In the genomic region with DNA sequence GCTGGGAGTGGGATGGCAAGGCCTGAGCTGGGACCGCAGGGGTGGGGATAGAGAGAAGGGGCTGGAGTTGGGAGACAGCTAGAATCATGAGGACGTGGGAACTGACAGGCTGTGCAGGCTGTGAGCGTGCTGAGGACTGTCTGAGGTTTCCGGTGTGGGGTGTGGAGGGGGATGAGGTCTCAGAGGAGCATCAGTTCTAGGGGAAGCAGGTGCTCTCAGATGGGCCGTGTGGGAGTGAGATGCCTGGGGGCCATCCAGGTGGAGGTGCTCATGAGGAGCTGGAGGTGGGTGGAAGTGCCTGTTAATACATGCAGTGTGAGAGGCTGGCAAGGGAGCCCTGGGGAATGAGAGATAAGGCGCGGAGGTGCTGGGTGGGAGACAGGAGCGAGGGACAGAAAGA, we compare ENCODE assay signal across 10 cellular contexts. TPM values are rescaled to one million over a fixed set of nuclear protein-coding genes. Genes with fewer than 3 reads are reported as not detected.
A peak's percentile ranks its signal among the peaks of the same experiment; 100 is the strongest.
DNase-seq lines count a peak whose midpoint lies in the region; ATAC-seq lines count a peak whose summit lies in the region.
"Had no signal": no experiment of that assay in that cellular context is flagged by ENCODE, and none has a peak within 500 bp of the region (broad histone marks: within the 10 kb centered on the region; RNA-seq: fewer than 3 reads in every experiment).

No MANE protein-coding gene starts in this region.

- H3K27me3 Mint-ChIP-seq in T-helper 1 cell treated with Interleukin-12 subunit alpha and Interleukin-12 subunit beta and Interleukin-4 antibody, amounts not matched to agents 30 μg/mL and 1 μg/mL, for 36 hours (ENCODE audit: low read depth), result no peaks in the 10 kb centered on the region
- H3K27me3 Mint-ChIP-seq in activated naive CD4-positive, alpha-beta T cell treated with anti-CD3 and anti-CD28 coated beads for 36 hours (ENCODE audit: low read depth), result no peaks in the 10 kb centered on the region
- H3K27me3 Mint-ChIP-seq: stimulated activated naive CD8-positive, alpha-beta T cell treated with anti-CD3 and anti-CD28 coated beads, Interleukin-15, Interleukin-2, amounts not matched to agents 100 ng/mL and 50 ng/mL, for 24 hours had no signal

- no peaks in the 10 kb centered on the region for H3K36me3 Mint-ChIP-seq in T-helper 1 cell treated with Interleukin-12 subunit alpha and Interleukin-12 subunit beta and Interleukin-4 antibody, amounts not matched to agents 30 μg/mL and 1 μg/mL, for 36 hours (ENCODE audit: low read depth)
- no peaks in the 10 kb centered on the region for H3K36me3 Mint-ChIP-seq in activated naive CD4-positive, alpha-beta T cell treated with anti-CD3 and anti-CD28 coated beads for 36 hours (ENCODE audit: low read depth)

- peak overlapping the region; percentile 88 for H3K27ac Mint-ChIP-seq in T-helper 1 cell treated with Interleukin-12 subunit alpha and Interleukin-12 subunit beta and Interleukin-4 antibody, amounts not matched to agents 30 μg/mL and 1 μg/mL, for 36 hours
- H3K27ac Mint-ChIP-seq in activated naive CD4-positive, alpha-beta T cell treated with anti-CD3 and anti-CD28 coated beads for 36 hours, result no peak overlapping the region
- H3K27ac Mint-ChIP-seq: stimulated activated naive CD8-positive, alpha-beta T cell treated with anti-CD3 and anti-CD28 coated beads, Interleukin-15, Interleukin-2, amounts not matched to agents 100 ng/mL and 50 ng/mL, for 24 hours had no signal

- H3K4me3 Mint-ChIP-seq in T-helper 1 cell treated with Interleukin-12 subunit alpha and Interleukin-12 subunit beta and Interleukin-4 antibody, amounts not matched to agents 30 μg/mL and 1 μg/mL, for 36 hours, result peak overlapping the region; percentile 74
- no peak overlapping the region for H3K4me3 Mint-ChIP-seq in activated naive CD4-positive, alpha-beta T cell treated with anti-CD3 and anti-CD28 coated beads for 36 hours
- H3K4me3 Mint-ChIP-seq: stimulated activated naive CD8-positive, alpha-beta T cell treated with anti-CD3 and anti-CD28 coated beads, Interleukin-15, Interleukin-2, amounts not matched to agents 100 ng/mL and 50 ng/mL, for 24 hours had no signal

- H3K4me1 Mint-ChIP-seq in T-helper 1 cell treated with Interleukin-12 subunit alpha and Interleukin-12 subunit beta and Interleukin-4 antibody, amounts not matched to agents 30 μg/mL and 1 μg/mL, for 36 hours (ENCODE audit: low read depth), result peaks cover 28% of the 10 kb centered on the region
- peaks cover 32% of the 10 kb centered on the region for H3K4me1 Mint-ChIP-seq in activated naive CD4-positive, alpha-beta T cell treated with anti-CD3 and anti-CD28 coated beads for 36 hours (ENCODE audit: low read depth)

- intact Hi-C loops in activated naive CD4-positive, alpha-beta T cell treated with anti-CD3 and anti-CD28 coated beads for 36 hours (cut with micrococcal nuclease), result no loop called here

- ATAC-seq in GM19395 (IDR thresholded peaks at IDR 0.05; ENCODE audit: unreplicated experiment) (no peak), GM21723 (IDR thresholded peaks at IDR 0.05; ENCODE audit: unreplicated experiment) (no peak), esophagus mucosa (no peak)
- ATAC-seq: left ventricle myocardium superior had no signal

- CTCF ChIA-PET in activated naive CD4-positive, alpha-beta T cell treated with anti-CD3 and anti-CD28 coated beads for 36 hours (lab: Charles Lee), result interaction anchor here (1.4 to 2.7 kb wide), 2 partner anchors 13 to 77 kb away, joined by 3 to 20 read pairs; no protein-coding TSS in a partner anchor

- no peaks in the 10 kb centered on the region for H3K9me3 Mint-ChIP-seq in T-helper 1 cell treated with Interleukin-12 subunit alpha and Interleukin-12 subunit beta and Interleukin-4 antibody, amounts not matched to agents 30 μg/mL and 1 μg/mL, for 36 hours
- no peaks in the 10 kb centered on the region for H3K9me3 Mint-ChIP-seq in activated naive CD4-positive, alpha-beta T cell treated with anti-CD3 and anti-CD28 coated beads for 36 hours
- H3K9me3 Mint-ChIP-seq: stimulated activated naive CD8-positive, alpha-beta T cell treated with anti-CD3 and anti-CD28 coated beads, Interleukin-15, Interleukin-2, amounts not matched to agents 100 ng/mL and 50 ng/mL, for 24 hours had no signal

- DNase-seq in GM19240 (ENCODE audit: insufficient read length, low spot score), result peak; percentile 38
- peak; percentile 57 for DNase-seq in activated naive CD4-positive, alpha-beta T cell treated with anti-CD3 and anti-CD28 coated beads for 36 hours
- peak; percentile 57 for DNase-seq in stimulated activated CD8-positive, alpha-beta memory T cell treated with anti-CD3 and anti-CD28 coated beads, Interleukin-4, amount 100 ng/mL, for 48 hours
- DNase-seq: Caco-2, left ventricle myocardium superior had no signal

RNA-seq across cellular contexts. Expression of gene HASPIN, which starts 27.2 kb away (rescaled TPM):
- total RNA-seq in activated naive CD4-positive, alpha-beta T cell treated with anti-CD3 and anti-CD28 coated beads for 36 hours, result 10 to 100 TPM; 20.5 to 21.8 TPM
- 3.4 TPM for total RNA-seq in esophagus mucosa

RNA-seq across cellular contexts. Expression of gene ITGAE, which starts 50.1 kb away (rescaled TPM):
- total RNA-seq in activated naive CD4-positive, alpha-beta T cell treated with anti-CD3 and anti-CD28 coated beads for 36 hours, result 10 to 100 TPM; 31.7 to 32.4 TPM
- 19.4 TPM for total RNA-seq in esophagus mucosa

RNA-seq across cellular contexts. Expression of gene P2RX5, which starts 55.0 kb away (rescaled TPM):
- 10 to 100 TPM; 45.2 to 47.4 TPM for total RNA-seq in activated naive CD4-positive, alpha-beta T cell treated with anti-CD3 and anti-CD28 coated beads for 36 hours
- 0.72 TPM for total RNA-seq in esophagus mucosa

Comparison
In these comparisons a context has a peak if more than half of its experiments do, and no peak if none do; other contexts are left out.
1. RNA of gene P2RX5, which starts 55.0 kb away (total RNA-seq): 45.2 to 47.4 TPM in activated naive CD4-positive, alpha-beta T cell treated with anti-CD3 and anti-CD28 coated beads for 36 hours; 0.72 TPM in esophagus mucosa (single experiment); every median in the first group is over 10 times any median in the second.
2. Peak in every context shown above with its lines, with median percentiles within 50 percentile points of each other: DNase-seq.